In genomic region chr1:154806333-154806732, GRCh38 we compare ENCODE assay signal across 22 cellular contexts.
"Had no signal": no experiment of that assay in that cellular context is flagged by ENCODE, and none has a peak within 500 bp of the region (broad histone marks: within the 10 kb centered on the region; RNA-seq: fewer than 3 reads in every experiment).

No MANE protein-coding gene starts in this region.

- H3K9me3 Mint-ChIP-seq: activated CD4-positive, alpha-beta memory T cell treated with anti-CD3 and anti-CD28 coated beads for 36 hours; activated naive CD8-positive, alpha-beta T cell treated with anti-CD3 and anti-CD28 coated beads for 36 hours; dendritic cell treated with granulocyte-macrophage colony-stimulating factor and Interleukin-4, amounts not matched to agents 40 ng/mL and 50 ng/mL, for 4 days; naive B cell; neural crest cell; stimulated activated effector memory CD8-positive, alpha-beta T cell treated with anti-CD3 and anti-CD28 coated beads, Interleukin-12 subunit alpha, Interleukin-12 subunit beta, amount 100 ng/mL, for 72 hours; stimulated activated naive CD8-positive, alpha-beta T cell treated with anti-CD3 and anti-CD28 coated beads, Interleukin-15, amount 100 ng/mL, for 72 hours had no signal

- H3K27me3 Mint-ChIP-seq: activated naive CD8-positive, alpha-beta T cell treated with anti-CD3 and anti-CD28 coated beads for 36 hours had no signal

- H3K27ac Mint-ChIP-seq: activated CD4-positive, alpha-beta memory T cell treated with anti-CD3 and anti-CD28 coated beads for 36 hours; activated naive CD8-positive, alpha-beta T cell treated with anti-CD3 and anti-CD28 coated beads for 36 hours; dendritic cell treated with granulocyte-macrophage colony-stimulating factor and Interleukin-4, amounts not matched to agents 40 ng/mL and 50 ng/mL, for 4 days; stimulated activated effector memory CD8-positive, alpha-beta T cell treated with anti-CD3 and anti-CD28 coated beads, Interleukin-12 subunit alpha, Interleukin-12 subunit beta, amount 100 ng/mL, for 72 hours; stimulated activated naive CD8-positive, alpha-beta T cell treated with anti-CD3 and anti-CD28 coated beads, Interleukin-15, amount 100 ng/mL, for 72 hours had no signal

- H3K36me3 Mint-ChIP-seq: activated CD4-positive, alpha-beta memory T cell treated with anti-CD3 and anti-CD28 coated beads for 36 hours; activated naive CD8-positive, alpha-beta T cell treated with anti-CD3 and anti-CD28 coated beads for 36 hours; naive B cell; stimulated activated effector memory CD8-positive, alpha-beta T cell treated with anti-CD3 and anti-CD28 coated beads, Interleukin-12 subunit alpha, Interleukin-12 subunit beta, amount 100 ng/mL, for 72 hours had no signal

- ATAC-seq: lower lobe of right lung; right lobe of liver; stimulated activated effector memory CD8-positive, alpha-beta T cell treated with anti-CD3 and anti-CD28 coated beads, Interleukin-12 subunit alpha, Interleukin-12 subunit beta, amount 100 ng/mL, for 72 hours; stimulated activated naive CD8-positive, alpha-beta T cell treated with anti-CD3 and anti-CD28 coated beads, Interleukin-15, amount 100 ng/mL, for 72 hours had no signal

- H3K27me3 ChIP-seq: right lobe of liver had no signal

- FAIRE-seq: keratinocyte had no signal

- H3K4me1 ChIP-seq: right lobe of liver, tibial nerve had no signal

- H3K4me3 ChIP-seq: heart right ventricle, lower lobe of right lung, right lobe of liver, skin epidermis, tibial nerve had no signal

- H3K4me3 Mint-ChIP-seq: activated CD4-positive, alpha-beta memory T cell treated with anti-CD3 and anti-CD28 coated beads for 36 hours; activated naive CD8-positive, alpha-beta T cell treated with anti-CD3 and anti-CD28 coated beads for 36 hours; dendritic cell treated with granulocyte-macrophage colony-stimulating factor and Interleukin-4, amounts not matched to agents 40 ng/mL and 50 ng/mL, for 4 days; neural crest cell; stimulated activated effector memory CD8-positive, alpha-beta T cell treated with anti-CD3 and anti-CD28 coated beads, Interleukin-12 subunit alpha, Interleukin-12 subunit beta, amount 100 ng/mL, for 72 hours; stimulated activated naive CD8-positive, alpha-beta T cell treated with anti-CD3 and anti-CD28 coated beads, Interleukin-15, amount 100 ng/mL, for 72 hours had no signal

- H3K27ac ChIP-seq: lower lobe of right lung, right lobe of liver, skin epidermis, tibial nerve had no signal

- H3K9me3 ChIP-seq: heart right ventricle, lower lobe of right lung, right lobe of liver, tibial nerve had no signal

- H3K36me3 ChIP-seq: heart right ventricle, lower lobe of right lung, right lobe of liver, tibial nerve had no signal

- DNase-seq: activated CD4-positive, alpha-beta memory T cell treated with anti-CD3 and anti-CD28 coated beads for 36 hours; activated CD4-positive, alpha-beta T cell treated with anti-CD3 and anti-CD28 coated beads for 48 hours; activated naive CD4-positive, alpha-beta T cell treated with Interleukin-2 at 50 U/mL for 16 hours; activated naive CD8-positive, alpha-beta T cell treated with anti-CD3 and anti-CD28 coated beads for 36 hours; activated T-cell treated with anti-CD3 and anti-CD28 coated beads, Interleukin-2, amount 50 U/mL, for 48 hours; effector CD4-positive, alpha-beta T cell; erythroblast; foreskin fibroblast; heart right ventricle; lower lobe of right lung; mesendoderm; naive B cell; occipital lobe; right lobe of liver; stimulated activated CD4-positive, alpha-beta T cell treated with anti-CD3 and anti-CD28 coated beads, Interleukin-2, amount 100 ng/mL, for 24 hours; stimulated activated naive CD8-positive, alpha-beta T cell treated with anti-CD3 and anti-CD28 coated beads, Interleukin-15, amount 100 ng/mL, for 72 hours had no signal
